In the genomic region with DNA sequence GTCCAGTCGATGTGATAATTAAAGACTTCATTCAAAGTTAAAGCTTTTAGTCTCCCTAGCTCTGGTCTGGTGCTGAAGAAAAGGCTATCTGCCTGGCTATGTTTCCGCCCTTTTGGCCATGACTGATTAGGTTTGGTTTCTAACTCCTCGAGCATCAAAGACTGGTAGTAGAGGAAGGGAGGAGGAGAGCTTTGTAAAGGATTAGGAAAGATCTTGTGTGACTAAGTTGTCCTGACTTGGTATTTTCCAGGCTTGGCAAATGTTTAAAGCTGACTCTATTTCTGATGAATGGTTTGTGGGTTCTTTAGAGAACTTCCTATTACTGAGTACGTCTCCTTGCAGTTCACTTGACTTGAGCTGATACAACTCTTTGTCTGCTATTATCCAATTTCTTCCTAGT, we compare ENCODE assay signal across 22 cellular contexts.
DNase-seq lines count a peak whose midpoint lies in the region; ATAC-seq, FAIRE-seq and TF ChIP-seq lines count a peak whose summit lies in the region.
"Had no signal": no experiment of that assay in that cellular context is flagged by ENCODE, and none has a peak within 500 bp of the region (broad histone marks: within the 10 kb centered on the region; RNA-seq: fewer than 3 reads in every experiment).

No MANE protein-coding gene starts in this region.

- peak overlapping the region; percentile 19; the same call in 1 of the 2 replicates for H2AFZ ChIP-seq in GM23338
- peak overlapping the region; percentile 24 for H2AFZ ChIP-seq in astrocyte (ENCODE audit: low read depth, low read length)
- H2AFZ ChIP-seq: parathyroid adenoma had no signal

- 0 out of 2 replicates have a peak, but pooled peaks cover 5% of the 10 kb centered on the region for H3K9me2 ChIP-seq in GM23338 (ENCODE audit: insufficient read depth)

- no peak overlapping the region for H3K4me2 ChIP-seq in GM23338
- H3K4me2 ChIP-seq in astrocyte (ENCODE audit: low read length): no peak overlapping the region

- H3K9ac ChIP-seq in astrocyte (ENCODE audit: low read length): no peak overlapping the region
- H3K9ac ChIP-seq: parathyroid adenoma had no signal

- CTCF ChIA-PET in CD4-positive, alpha-beta T cell (lab: Charles Lee): no interaction called here

- no peaks in the 10 kb centered on the region for H3K9me3 ChIP-seq in astrocyte (ENCODE audit: insufficient read depth, low read depth, low read length)
- H3K9me3 ChIP-seq in aorta (ENCODE audit: control insufficient read depth, low read length): no peaks in the 10 kb centered on the region
- H3K9me3 ChIP-seq in CD4-positive, alpha-beta T cell (ENCODE audit: control insufficient read depth, low read length): no peaks in the 10 kb centered on the region
- H3K9me3 ChIP-seq: body of pancreas, gastroesophageal sphincter had no signal

- POLR2A ChIA-PET in CD4-positive, alpha-beta T cell (lab: Charles Lee): no interaction called here

- intact Hi-C loops in aorta (cut with DNase I): no loop called here
- intact Hi-C loops in CD4-positive, alpha-beta T cell (cut with DNase I, micrococcal nuclease): no loop called here

- H3K27ac ChIP-seq in GM23338 (ENCODE audit: low read depth): no peak overlapping the region
- H3K27ac ChIP-seq in astrocyte (ENCODE audit: low read depth, low read length): no peak overlapping the region
- no peak overlapping the region for H3K27ac ChIP-seq in aorta (ENCODE audit: low read depth in 1 of 2, low read length in 2 of 2)
- H3K27ac ChIP-seq in CD4-positive, alpha-beta T cell (ENCODE audit: low read depth, low read length): no peak overlapping the region
- H3K27ac ChIP-seq: body of pancreas, C4-2B, dorsolateral prefrontal cortex, gastroesophageal sphincter, parathyroid adenoma had no signal

- H3K4me3 ChIP-seq in GM23338: no peak overlapping the region
- no peak overlapping the region for H3K4me3 ChIP-seq in astrocyte (ENCODE audit: insufficient read depth, low read depth, low read length)
- H3K4me3 ChIP-seq in fibroblast of the aortic adventitia (ENCODE audit: low read depth, low read length): no peak overlapping the region
- no peak overlapping the region for H3K4me3 ChIP-seq in aorta (ENCODE audit: low read length in 2 of 2)
- H3K4me3 ChIP-seq: body of pancreas, dorsolateral prefrontal cortex, gastroesophageal sphincter had no signal

- H3K27ac Mint-ChIP-seq in GM23338: no peak overlapping the region
- no peak overlapping the region for H3K27ac Mint-ChIP-seq in astrocyte (ENCODE audit: unreplicated experiment)
- H3K27ac Mint-ChIP-seq in CD4-positive, alpha-beta T cell: no peak overlapping the region
- H3K27ac Mint-ChIP-seq: activated T-helper 2 cell treated with anti-CD3 and anti-CD28 coated beads, Interferon-gamma antibody, Interleukin-2, Interleukin-4, amounts not matched to agents 10 μg/mL and 5 μg/mL and 100 μg/mL, durations not matched to agents 14 hours and 24 hours and 36 hours; WTC11 had no signal

- ATAC-seq in GM23338 (no peak), GM21360 (IDR thresholded peaks at IDR 0.05; ENCODE audit: unreplicated experiment) (no peak), aorta (ENCODE audit: low FRiP score) (no peak)
- ATAC-seq in CD4-positive, alpha-beta T cell (ENCODE audit: poor library complexity): no peak
- ATAC-seq: body of pancreas; gastroesophageal sphincter; stimulated activated naive CD8-positive, alpha-beta T cell treated with anti-CD3 and anti-CD28 coated beads, Interleukin-15, Interleukin-2, amounts not matched to agents 100 U/mL and 50 U/mL, for 24 hours; WTC11 had no signal

- peak; percentile 67 for FAIRE-seq in astrocyte (lab: Jason Lieb, UNC)
- FAIRE-seq: urothelium cell line had no signal

- H3K27me3 Mint-ChIP-seq in GM23338 (ENCODE audit: insufficient read depth, low read depth, poor library complexity) (no peaks in the 10 kb centered on the region), astrocyte (ENCODE audit: low read depth, unreplicated experiment) (no peaks in the 10 kb centered on the region)
- H3K27me3 Mint-ChIP-seq in CD4-positive, alpha-beta T cell: no peaks in the 10 kb centered on the region

- H3K27me3 ChIP-seq in GM23338 (ENCODE audit: insufficient read depth) (no peaks in the 10 kb centered on the region), astrocyte (ENCODE audit: insufficient read depth, low read length) (no peaks in the 10 kb centered on the region), aorta (ENCODE audit: control insufficient read depth in 1 of 2, insufficient read depth in 2 of 2, low read length in 1 of 2) (no peaks in the 10 kb centered on the region)
- no peaks in the 10 kb centered on the region for H3K27me3 ChIP-seq in CD4-positive, alpha-beta T cell (ENCODE audit: control insufficient read depth, insufficient read depth, low read length)
- H3K27me3 ChIP-seq: body of pancreas, dorsolateral prefrontal cortex, gastroesophageal sphincter had no signal

- 71 to 72% methylated on average over 4 of the region's 4 CpGs for WGBS in aorta, 2 donors

- no peak for DNase-seq in GM23338 (ENCODE audit: low spot score)
- DNase-seq in astrocyte (ENCODE audit: low read depth): peak; percentile 90
- peak; percentile 90 for DNase-seq in fibroblast of the aortic adventitia (ENCODE audit: low read depth)
- peak; percentile 80 for DNase-seq in renal cortical epithelial cell (ENCODE audit: low read depth)
- DNase-seq in aorta: no peak
- DNase-seq in CD4-positive, alpha-beta T cell: no peak
- no peak for DNase-seq in NCI-H82 treated with DMSO at 0.1 percent for 48 hours (lab: John Stamatoyannopoulos, UW; ENCODE audit: unreplicated experiment)
- DNase-seq: activated CD8-positive, alpha-beta memory T cell treated with anti-CD3 and anti-CD28 coated beads for 24 hours; body of pancreas; DMS79; dorsolateral prefrontal cortex; KBM-7; NCI-H1436 treated with DMSO at 0.1 percent for 48 hours; NCI-H510A; stimulated activated naive CD8-positive, alpha-beta T cell treated with anti-CD3 and anti-CD28 coated beads, Interleukin-15, Interleukin-2, amounts not matched to agents 100 U/mL and 50 U/mL, for 24 hours had no signal

- H3K4me1 ChIP-seq in GM23338 (ENCODE audit: insufficient read depth) (no peaks in the 10 kb centered on the region), astrocyte (ENCODE audit: insufficient read depth, low read length) (no peaks in the 10 kb centered on the region), aorta (ENCODE audit: control insufficient read depth in 1 of 2, insufficient read depth in 2 of 2, low read length in 2 of 2) (no peaks in the 10 kb centered on the region)
- H3K4me1 ChIP-seq: body of pancreas, gastroesophageal sphincter, parathyroid adenoma had no signal

- H4K20me1 ChIP-seq in GM23338 (replicated peaks; ENCODE audit: insufficient read depth) (no peaks in the 10 kb centered on the region), astrocyte (ENCODE audit: insufficient read depth, low read length) (no peaks in the 10 kb centered on the region)

- H3K79me2 ChIP-seq in GM23338 (replicated peaks; ENCODE audit: insufficient read depth): no peaks in the 10 kb centered on the region
- no peaks in the 10 kb centered on the region for H3K79me2 ChIP-seq in astrocyte (ENCODE audit: insufficient read depth, low read length)
- H3K79me2 ChIP-seq: parathyroid adenoma had no signal

- H3K36me3 ChIP-seq in GM23338 (ENCODE audit: insufficient read depth) (no peaks in the 10 kb centered on the region), astrocyte (ENCODE audit: insufficient read depth, low read length) (no peaks in the 10 kb centered on the region), aorta (ENCODE audit: control insufficient read depth in 1 of 2, insufficient read depth in 2 of 2, low read length in 1 of 2) (no peaks in the 10 kb centered on the region)
- H3K36me3 ChIP-seq: gastroesophageal sphincter had no signal

- H3F3A ChIP-seq in GM23338 (replicated peaks; ENCODE audit: low read depth): no peaks in the 10 kb centered on the region

- no peak for TF ChIP-seq CTCF in GM23338 (conservative IDR thresholded peaks at IDR 0.05; ENCODE audit: low read depth in 2 of 2)
- TF ChIP-seq CTCF in astrocyte (IDR thresholded peaks at IDR 0.05; ENCODE audit: insufficient read depth, low read depth, low read length): no peak
- TF ChIP-seq CTCF in fibroblast of the aortic adventitia (IDR thresholded peaks at IDR 0.05; ENCODE audit: insufficient read depth, low read length): no peak
- no peak for TF ChIP-seq CTCF in CD4-positive, alpha-beta T cell (IDR thresholded peaks at IDR 0.05)

- no peaks in the 10 kb centered on the region for H3K4me1 Mint-ChIP-seq in GM23338
- peaks cover 8% of the 10 kb centered on the region for H3K4me1 Mint-ChIP-seq in astrocyte (ENCODE audit: low read depth, unreplicated experiment)
- H3K4me1 Mint-ChIP-seq in CD4-positive, alpha-beta T cell (ENCODE audit: low read depth): no peaks in the 10 kb centered on the region
- H3K4me1 Mint-ChIP-seq: WTC11 had no signal

- H3K36me3 Mint-ChIP-seq in GM23338 (ENCODE audit: low read depth): no peaks in the 10 kb centered on the region
- no peaks in the 10 kb centered on the region for H3K36me3 Mint-ChIP-seq in astrocyte (ENCODE audit: low read depth, unreplicated experiment)
- H3K36me3 Mint-ChIP-seq in CD4-positive, alpha-beta T cell (ENCODE audit: low read depth): no peaks in the 10 kb centered on the region

- H3K9me3 Mint-ChIP-seq in GM23338: peaks cover 4% of the 10 kb centered on the region; the same call in 1 of the 3 replicates
- H3K9me3 Mint-ChIP-seq in astrocyte (ENCODE audit: unreplicated experiment): no peaks in the 10 kb centered on the region
- no peaks in the 10 kb centered on the region for H3K9me3 Mint-ChIP-seq in CD4-positive, alpha-beta T cell
- H3K9me3 Mint-ChIP-seq: activated T-helper 2 cell treated with anti-CD3 and anti-CD28 coated beads, Interferon-gamma antibody, Interleukin-2, Interleukin-4, amounts not matched to agents 10 μg/mL and 5 μg/mL and 100 μg/mL, durations not matched to agents 14 hours and 24 hours and 36 hours had no signal

- no peak overlapping the region for H3K4me3 Mint-ChIP-seq in GM23338
- no peak overlapping the region for H3K4me3 Mint-ChIP-seq in astrocyte (ENCODE audit: unreplicated experiment)
- no peak overlapping the region for H3K4me3 Mint-ChIP-seq in CD4-positive, alpha-beta T cell
- H3K4me3 Mint-ChIP-seq: WTC11 had no signal

TF ChIP-seq in GM23338, 12 proteins besides CTCF, POLR2A, EP300 and RAD21:
- TF ChIP-seq EZH2phosphoT487 (IDR thresholded peaks at IDR 0.05; ENCODE audit: unreplicated experiment): no peak
- no peak for TF ChIP-seq STAT1 (IDR thresholded peaks at IDR 0.05; ENCODE audit: unreplicated experiment)
- TF ChIP-seq JUNB (IDR thresholded peaks at IDR 0.05; ENCODE audit: unreplicated experiment): no peak
- no peak for TF ChIP-seq EZH2 (IDR thresholded peaks at IDR 0.05; ENCODE audit: low read depth, unreplicated experiment)
- TF ChIP-seq NANOG (IDR thresholded peaks at IDR 0.05; ENCODE audit: borderline replicate concordance): no peak
- TF ChIP-seq POLR2AphosphoS5 (IDR thresholded peaks at IDR 0.05; ENCODE audit: low read depth): no peak
- no peak for TF ChIP-seq ZNF331 (CRISPR knock-in tag; IDR thresholded peaks at IDR 0.05; ENCODE audit: low read depth)

Comparison
In these comparisons a context has a peak if more than half of its experiments do, and no peak if none do; other contexts are left out.
1. DNase-seq: peak in astrocyte (single experiment), fibroblast of the aortic adventitia (single experiment) and renal cortical epithelial cell (single experiment); none in GM23338 (single experiment), aorta (0 of 2), CD4-positive, alpha-beta T cell (0 of 10) and NCI-H82 treated with DMSO at 0.1 percent for 48 hours (single experiment).